Comparison of ENCODE assay signal across 24 cellular contexts in genomic region chr5:40991981-40992559, GRCh38.
DNase-seq lines count a peak whose midpoint lies in the region; ATAC-seq, FAIRE-seq and TF ChIP-seq lines count a peak whose summit lies in the region.
"Had no signal": no experiment of that assay in that cellular context is flagged by ENCODE, and none has a peak within 500 bp of the region (broad histone marks: within the 10 kb centered on the region; RNA-seq: fewer than 3 reads in every experiment).

No MANE protein-coding gene starts in this region.

- no peak overlapping the region for H2AFZ ChIP-seq in HepG2 (ENCODE audit: low read length)

- H3K9ac ChIP-seq in HepG2 (ENCODE audit: insufficient read depth, low read depth, low read length) (no peak overlapping the region), skeletal muscle tissue (ENCODE audit: low read depth in 1 of 3, low read length in 3 of 3) (no peak overlapping the region)
- H3K9ac ChIP-seq: BLaER1 treated with 17β-estradiol and CSF1 and Interleukin-3, amounts not matched to agents 10 nM and 100 nM had no signal

- H3K9me3 ChIP-seq in heart left ventricle: peaks cover 0 to 6% (median 0%) of the 10 kb centered on the region in 12 donors
- no peaks in the 10 kb centered on the region; the same call in 1 of the 2 replicates for H3K9me3 ChIP-seq in HepG2 (ENCODE audit: low read length)
- no peaks in the 10 kb centered on the region for H3K9me3 ChIP-seq in skeletal muscle tissue (ENCODE audit: control insufficient read depth in 3 of 3, low read length in 3 of 3)
- no peaks in the 10 kb centered on the region for H3K9me3 ChIP-seq in HAP-1
- H3K9me3 ChIP-seq: prostate gland had no signal

- H3K27me3 ChIP-seq in heart left ventricle (no peaks in the 10 kb centered on the region), HepG2 (ENCODE audit: control insufficient read depth in 1 of 2, insufficient read depth in 2 of 2, low read length in 2 of 2) (no peaks in the 10 kb centered on the region), skeletal muscle tissue (ENCODE audit: control insufficient read depth in 3 of 3, insufficient read depth in 3 of 3, low read length in 3 of 3) (no peaks in the 10 kb centered on the region), HAP-1 (ENCODE audit: low read depth) (no peaks in the 10 kb centered on the region)
- H3K27me3 ChIP-seq: BLaER1 treated with 17β-estradiol and CSF1 and Interleukin-3, amounts not matched to agents 10 nM and 100 nM had no signal

- H3K79me2 ChIP-seq in HepG2 (ENCODE audit: insufficient read depth, low read length): no peaks in the 10 kb centered on the region

- no peaks in the 10 kb centered on the region for H4K20me1 ChIP-seq in HepG2 (ENCODE audit: insufficient read depth, low read length)
- H4K20me1 ChIP-seq: BLaER1 treated with 17β-estradiol and CSF1 and Interleukin-3, amounts not matched to agents 10 nM and 100 nM had no signal

- no peak for TF ChIP-seq EP300 in HepG2 (IDR thresholded peaks at IDR 0.05; ENCODE audit: low read depth in 2 of 2, low read length in 2 of 2)
- no peak for TF ChIP-seq EP300 in HepG2 (CRISPR knock-in tag; IDR thresholded peaks at IDR 0.05; ENCODE audit: borderline replicate concordance)

- no TSS peak for BruUV-seq in HepG2 (replicated peaks; lab: Mats Ljungman, UMichigan)

- intact Hi-C loops in heart left ventricle (cut with DNase I) (loop anchor here in 3 of 10 donors (5.0 to 10.0 kb wide), 2 partner anchors 200 to 203 kb away; no protein-coding TSS in a partner anchor), left cardiac atrium (cut with DNase I) (no loop called here), HepG2 (cut with micrococcal nuclease; ENCODE audit: unreplicated experiment) (loop anchor here (1.0 to 10.0 kb wide), 4 partner anchors 83 to 650 kb away; partner anchors contain the start of gene C7)

- TF ChIP-seq POLR2A in heart left ventricle (IDR thresholded peaks at IDR 0.05) (no peak), HepG2 (IDR thresholded peaks at IDR 0.05; ENCODE audit: insufficient read depth in 1 of 2, low read depth in 2 of 2, low read length in 2 of 2) (no peak)

- CTCF ChIA-PET in HepG2 (lab: Yijun Ruan, JAX; ENCODE audit: low intra/inter-chr PET ratio, low total read pairs): no interaction called here

- in situ Hi-C loops in HepG2 (cut with HindIII; ENCODE audit: extremely low pct_ligation_motif_present, low pct_unique_long_range_greater_than_20kb) (no loop called here), HAP-1 (cut with MboI; ENCODE audit: low sequenced_read_pairs) (no loop called here)

- H3K4me1 ChIP-seq in heart left ventricle (peaks cover 0 to 25% (median 11%) of the 10 kb centered on the region in 12 donors), HepG2 (ENCODE audit: insufficient read depth, low read length) (peaks cover 51% of the 10 kb centered on the region), skeletal muscle tissue (ENCODE audit: control insufficient read depth in 3 of 3, insufficient read depth in 3 of 3, low read length in 3 of 3) (peaks cover 0 to 7% (median 3%) of the 10 kb centered on the region in 3 donors), urinary bladder (ENCODE audit: insufficient read depth) (no peaks in the 10 kb centered on the region), HAP-1 (no peaks in the 10 kb centered on the region)
- H3K4me1 ChIP-seq: prostate gland had no signal

- no peak for ATAC-seq in heart left ventricle
- ATAC-seq in left cardiac atrium: no peak
- no peak for ATAC-seq in HepG2
- ATAC-seq in GM18873 (IDR thresholded peaks at IDR 0.05; ENCODE audit: low FRiP score, unreplicated experiment): no peak
- ATAC-seq: natural killer cell treated with Interleukin-12 subunit alpha and Interleukin-12 subunit beta and Interleukin-15 and Interleukin-18, amount 100 ng/mL, for 72 hours; T-cell had no signal

- 72 to 87% (median 78%) methylated on average over 5 of the region's 5 CpGs for WGBS in heart left ventricle, 4 donors
- 63% methylated on average over 3 of the region's 5 CpGs for WGBS in HepG2 (ENCODE audit: low lambda C conversion rate)
- 72% methylated on average over 5 of the region's 5 CpGs for WGBS in urinary bladder

- H3K4me2 ChIP-seq in HepG2 (ENCODE audit: low read depth, low read length): peak overlapping the region; percentile 28
- H3K4me2 ChIP-seq: BLaER1 treated with 17β-estradiol and CSF1 and Interleukin-3, amounts not matched to agents 10 nM and 100 nM had no signal

- POLR2A ChIA-PET in HepG2 (lab: Yijun Ruan, JAX): interaction anchor here (0.9 to 1.2 kb wide), 2 partner anchors 96 to 955 kb away, joined by 3 read pairs; no protein-coding TSS in a partner anchor

- FAIRE-seq in HepG2 (lab: Jason Lieb, UNC): no peak
- FAIRE-seq: A204.1, G401.6 had no signal

- H3K4me3 ChIP-seq in heart left ventricle (no peak overlapping the region), HepG2 (replicated peaks in 1 of 3; ENCODE audit: insufficient read depth in 1 of 3, low read depth in 2 of 3, low read length in 3 of 3) (no peak overlapping the region), skeletal muscle tissue (ENCODE audit: low read length in 3 of 3) (no peak overlapping the region), urinary bladder (ENCODE audit: low read depth, low read length) (no peak overlapping the region), HAP-1 (no peak overlapping the region)
- H3K4me3 ChIP-seq: BLaER1 treated with 17β-estradiol and CSF1 and Interleukin-3, amounts not matched to agents 10 nM and 100 nM; prostate gland had no signal

- TF ChIP-seq CTCF in heart left ventricle (IDR thresholded peaks at IDR 0.05): no peak
- TF ChIP-seq CTCF in HepG2 (CRISPR knock-in tag; IDR thresholded peaks at IDR 0.05): no peak

- no peak for DNase-seq in heart left ventricle
- DNase-seq in left cardiac atrium: no peak
- no peak for DNase-seq in HepG2 (ENCODE audit: low spot score)
- DNase-seq in HAP-1 (ENCODE audit: low spot score in 2 of 2): no peak
- no peak for DNase-seq in RKO (ENCODE audit: low spot score)
- DNase-seq: activated CD4-positive, alpha-beta T cell treated with anti-CD3 and anti-CD28 coated beads, Interleukin-2, amount 50 U/mL, for 48 hours; activated naive CD4-positive, alpha-beta T cell treated with anti-CD3 and anti-CD28 coated beads for 36 hours; dermis blood vessel endothelial cell; DMS 273 treated with DMSO at 0.1 percent for 48 hours; KG1; NCI-H1092; NCI-H2081; SHP77; stimulated activated naive CD4-positive, alpha-beta T cell treated with Interleukin-2 at 50 U/mL for 16 hours; T-cell; WERI-Rb-1 had no signal

- H3K27ac ChIP-seq in heart left ventricle: peak overlapping the region; percentile 32 to 82 (median 70)
- H3K27ac ChIP-seq in HepG2 (ENCODE audit: extremely low read length, insufficient read depth, low read length): peak overlapping the region; percentile 91
- peak overlapping the region; percentile 71 for H3K27ac ChIP-seq in skeletal muscle tissue (ENCODE audit: low read depth, low read length)
- peak overlapping the region; percentile 60 for H3K27ac ChIP-seq in urinary bladder (ENCODE audit: low read depth)
- H3K27ac ChIP-seq: BLaER1 treated with 17β-estradiol and CSF1 and Interleukin-3, amounts not matched to agents 10 nM and 100 nM; WERI-Rb-1 had no signal

- H3K36me3 ChIP-seq in heart left ventricle: no peaks in the 10 kb centered on the region
- H3K36me3 ChIP-seq in HepG2 (replicated peaks in 1 of 2; ENCODE audit: control insufficient read depth in 1 of 2, insufficient read depth in 2 of 2, low read length in 2 of 2): no peaks in the 10 kb centered on the region
- no peaks in the 10 kb centered on the region for H3K36me3 ChIP-seq in skeletal muscle tissue (ENCODE audit: control insufficient read depth in 3 of 3, insufficient read depth in 3 of 3, low read length in 3 of 3)
- no peaks in the 10 kb centered on the region for H3K36me3 ChIP-seq in urinary bladder (ENCODE audit: insufficient read depth)
- H3K36me3 ChIP-seq in HAP-1 (replicated peaks): no peaks in the 10 kb centered on the region
- H3K36me3 ChIP-seq: BLaER1 treated with 17β-estradiol and CSF1 and Interleukin-3, amounts not matched to agents 10 nM and 100 nM; prostate gland; WERI-Rb-1 had no signal

- no peak for TF ChIP-seq RAD21 in HepG2 (CRISPR knock-in tag; IDR thresholded peaks at IDR 0.05)

TF ChIP-seq in HepG2, 621 proteins besides CTCF, POLR2A, EP300 and RAD21 (continues in another document):
- TF ChIP-seq FOXJ3 (CRISPR knock-in tag; IDR thresholded peaks at IDR 0.05; ENCODE audit: borderline replicate concordance) (no peak), SOX13 (IDR thresholded peaks at IDR 0.05) (no peak), SOX13 (CRISPR knock-in tag; conservative IDR thresholded peaks at IDR 0.05 in 1 of 2, IDR thresholded peaks at IDR 0.05 in 1 of 2) (no peak), ZNF800 (CRISPR knock-in tag; IDR thresholded peaks at IDR 0.05) (no peak), RFXAP (CRISPR knock-in tag; IDR thresholded peaks at IDR 0.05; ENCODE audit: borderline replicate concordance) (no peak), TEAD3 (CRISPR knock-in tag; optimal IDR thresholded peaks at IDR 0.05; ENCODE audit: borderline replicate concordance) (no peak), HOXA3 (CRISPR knock-in tag; IDR thresholded peaks at IDR 0.05) (no peak), ELF4 (CRISPR knock-in tag; IDR thresholded peaks at IDR 0.05; ENCODE audit: borderline replicate concordance) (no peak), ZNF510 (CRISPR knock-in tag; IDR thresholded peaks at IDR 0.05; ENCODE audit: low read depth) (no peak), MTF2 (CRISPR knock-in tag; IDR thresholded peaks at IDR 0.05; ENCODE audit: borderline replicate concordance) (no peak)
